In genomic region chr1:11681071-11681771, GRCh38 we compare ENCODE assay signal across 1 cellular context.
TF ChIP-seq lines count a peak whose summit lies in the region.

MAD2L2 (minus strand) TSS chr1:11681148; CDS start chr1:11680601, 547 bp downstream.

TF ChIP-seq in K562, 482 proteins besides CTCF, POLR2A, EP300 and RAD21 (continued from another document and continues in another):
- TF ChIP-seq ZBTB12 (CRISPR knock-in tag; IDR thresholded peaks at IDR 0.05) (peak; percentile 93), GTF2E2 (tag; IDR thresholded peaks at IDR 0.05) (peak; percentile 69; the same call in 1 of the 2 replicates), FOXA3 (CRISPR knock-in tag; conservative IDR thresholded peaks at IDR 0.05 in 1 of 2, IDR thresholded peaks at IDR 0.05 in 1 of 2) (0 out of 4 replicates have a peak, but pooled peaks have one; percentile 8 to 21), IRF2 (CRISPR knock-in tag; IDR thresholded peaks at IDR 0.05) (0 out of 2 replicates have a peak, but pooled peaks have one; percentile 48), ZKSCAN1 (IDR thresholded peaks at IDR 0.05; ENCODE audit: low read depth, low read length) (no peak), ZFX (CRISPR knock-in tag; IDR thresholded peaks at IDR 0.05) (peak; percentile 90), GATAD2B (IDR thresholded peaks at IDR 0.05; ENCODE audit: borderline replicate concordance) (peak; percentile 87; the same call in 1 of the 2 replicates), MEF2A (IDR thresholded peaks at IDR 0.05; ENCODE audit: control insufficient read depth, low read depth, low read length) (no peak), FOXM1 (IDR thresholded peaks at IDR 0.05; ENCODE audit: low read depth) (peak; percentile 26; the same call in 1 of the 2 replicates), FOXM1 (CRISPR knock-in tag; IDR thresholded peaks at IDR 0.05; ENCODE audit: low read depth) (no peak), SETDB1 (IDR thresholded peaks at IDR 0.05; ENCODE audit: low read length) (peak; percentile 55), RCOR1 (IDR thresholded peaks at IDR 0.05; ENCODE audit: borderline replicate concordance in 1 of 2, low read depth in 2 of 2, low read length in 2 of 2) (peak in 1 of 2 experiments; percentile 64; a peak in 2 of 4 replicates), ZBTB1 (CRISPR knock-in tag; IDR thresholded peaks at IDR 0.05; ENCODE audit: borderline replicate concordance, low read depth) (peak; percentile 87; the same call in 1 of the 2 replicates), TBL1XR1 (IDR thresholded peaks at IDR 0.05; ENCODE audit: low read length in 2 of 2) (peak in 1 of 2 experiments; percentile 28; a peak in 1 of 4 replicates), E2F1 (CRISPR knock-in tag; IDR thresholded peaks at IDR 0.05) (peak; percentile 34; the same call in 1 of the 2 replicates), OTX1 (CRISPR knock-in tag; IDR thresholded peaks at IDR 0.05) (peak; percentile 61; the same call in 1 of the 2 replicates), ZNF263 (CRISPR knock-in tag; IDR thresholded peaks at IDR 0.05; ENCODE audit: borderline replicate concordance) (0 out of 2 replicates have a peak, but pooled peaks have one; percentile 14), RNF2 (IDR thresholded peaks at IDR 0.05) (peak; percentile 49), KLF1 (tag; IDR thresholded peaks at IDR 0.05) (peak; percentile 69; the same call in 1 of the 2 replicates), NRF1 (conservative IDR thresholded peaks at IDR 0.05 in 1 of 2, IDR thresholded peaks at IDR 0.05 in 1 of 2) (peak; percentile 68), ZBED1 (IDR thresholded peaks at IDR 0.05) (0 out of 2 replicates have a peak, but pooled peaks have one; percentile 25), ARID1B (IDR thresholded peaks at IDR 0.05) (peak; percentile 72), TGIF2 (CRISPR knock-in tag; IDR thresholded peaks at IDR 0.05) (no peak), E2F8 (IDR thresholded peaks at IDR 0.05; ENCODE audit: low read depth, partially characterized antibody) (peak; percentile 64), TOE1 (IDR thresholded peaks at IDR 0.05; ENCODE audit: borderline replicate concordance) (peak; percentile 91; the same call in 1 of the 2 replicates), TOE1 (CRISPR knock-in tag; IDR thresholded peaks at IDR 0.05; ENCODE audit: borderline replicate concordance, low read depth) (no peak), TEAD2 (tag; IDR thresholded peaks at IDR 0.05) (no peak), CBFA2T2 (conservative IDR thresholded peaks at IDR 0.05) (0 out of 2 replicates have a peak, but pooled peaks have one; percentile 39), NCOA2 (IDR thresholded peaks at IDR 0.05; ENCODE audit: partially characterized antibody in 2 of 2) (no peak), BCLAF1 (IDR thresholded peaks at IDR 0.05; ENCODE audit: borderline replicate concordance in 1 of 2, control insufficient read depth in 1 of 2, low read depth in 2 of 2, low read length in 1 of 2) (peak in 1 of 2 experiments; percentile 27; a peak in 1 of 4 replicates), KLF13 (tag; IDR thresholded peaks at IDR 0.05; ENCODE audit: borderline replicate concordance, low read depth) (peak; percentile 82; the same call in 1 of the 2 replicates), ZNF77 (CRISPR knock-in tag; IDR thresholded peaks at IDR 0.05) (no peak), JUN (IDR thresholded peaks at IDR 0.05; ENCODE audit: borderline replicate concordance, low read depth, low read length) (0 out of 2 replicates have a peak, but pooled peaks have one; percentile 51), JUN (CRISPR knock-in tag; IDR thresholded peaks at IDR 0.05; ENCODE audit: borderline replicate concordance) (no peak), TAF7 (tag; IDR thresholded peaks at IDR 0.05) (peak; percentile 23; the same call in 1 of the 2 replicates), EP400 (IDR thresholded peaks at IDR 0.05) (peak; percentile 85), SAP30 (IDR thresholded peaks at IDR 0.05; ENCODE audit: borderline replicate concordance, insufficient read depth, low read depth, low read length, poor library complexity, severe bottlenecking) (peak; percentile 35), ZHX1 (conservative IDR thresholded peaks at IDR 0.05; ENCODE audit: low read length) (peak; percentile 40), TAF1 (IDR thresholded peaks at IDR 0.05; ENCODE audit: control insufficient read depth, extremely low read depth, insufficient read depth, low read length, severe bottlenecking) (peak; percentile 66), ZNF282 (CRISPR knock-in tag; IDR thresholded peaks at IDR 0.05) (no peak), SMARCA4 (IDR thresholded peaks at IDR 0.05) (peak; percentile 32; the same call in 1 of the 2 replicates), KDM5B (IDR thresholded peaks at IDR 0.05; ENCODE audit: insufficient replicate concordance, low read depth, low read length) (peak; percentile 80), SIN3B (IDR thresholded peaks at IDR 0.05; ENCODE audit: low read depth) (peak; percentile 84), ETS1 (conservative IDR thresholded peaks at IDR 0.05; ENCODE audit: control insufficient read depth, low read depth, low read length) (peak; percentile 88), KDM1A (IDR thresholded peaks at IDR 0.05) (no peak), RBM22 (IDR thresholded peaks at IDR 0.05; ENCODE audit: low read depth, low read length, poor library complexity, severe bottlenecking) (peak; percentile 56), DIDO1 (tag; IDR thresholded peaks at IDR 0.05; ENCODE audit: low read depth) (0 out of 2 replicates have a peak, but pooled peaks have one; percentile 2), CBFA2T3 (IDR thresholded peaks at IDR 0.05) (peak; percentile 60), MNT (conservative IDR thresholded peaks at IDR 0.05) (peak; percentile 70 to 85), SMAD3 (CRISPR knock-in tag; conservative IDR thresholded peaks at IDR 0.05) (no peak), DACH1 (IDR thresholded peaks at IDR 0.05; ENCODE audit: partially characterized antibody) (peak; percentile 27), ESRRA (IDR thresholded peaks at IDR 0.05; ENCODE audit: borderline replicate concordance, low read depth) (peak; percentile 66; the same call in 1 of the 2 replicates), SRSF1 (IDR thresholded peaks at IDR 0.05; ENCODE audit: low read depth, low read length) (no peak), NR2C2 (CRISPR knock-in tag; IDR thresholded peaks at IDR 0.05) (peak; percentile 65; the same call in 1 of the 2 replicates), NR2C2 (tag; IDR thresholded peaks at IDR 0.05) (peak; percentile 29; the same call in 1 of the 2 replicates), E2F4 (CRISPR knock-in tag; IDR thresholded peaks at IDR 0.05; ENCODE audit: low read depth) (0 out of 2 replicates have a peak, but pooled peaks have one; percentile 3), POLR2G (IDR thresholded peaks at IDR 0.05; ENCODE audit: low read depth, low read length) (peak; percentile 91)
